Comparison of ENCODE assay signal across 8 cellular contexts in genomic region chr18:34661464-34662087, GRCh38. TPM values are rescaled to one million over a fixed set of nuclear protein-coding genes. Genes with fewer than 3 reads are reported as not detected.
DNase-seq lines count a peak whose midpoint lies in the region; ATAC-seq, FAIRE-seq and TF ChIP-seq lines count a peak whose summit lies in the region.

No MANE protein-coding gene starts in this region.

- TF ChIP-seq POLR2A in HepG2 (IDR thresholded peaks at IDR 0.05; ENCODE audit: insufficient read depth in 1 of 2, low read depth in 2 of 2, low read length in 2 of 2): no peak

- TF ChIP-seq EP300 in HepG2 (IDR thresholded peaks at IDR 0.05; ENCODE audit: low read depth in 2 of 2, low read length in 2 of 2) (no peak), HepG2 (CRISPR knock-in tag; IDR thresholded peaks at IDR 0.05; ENCODE audit: borderline replicate concordance) (no peak)

- no peaks in the 10 kb centered on the region for H3K27me3 Mint-ChIP-seq in chondrocyte (ENCODE audit: low read depth)

- H3K4me1 Mint-ChIP-seq in chondrocyte (ENCODE audit: low read depth): peaks cover 36% of the 10 kb centered on the region

- H3K4me2 ChIP-seq in HepG2 (ENCODE audit: low read depth, low read length): no peak overlapping the region

- no peak overlapping the region for H2AFZ ChIP-seq in HepG2 (ENCODE audit: low read length)

- H3K4me1 ChIP-seq in HepG2 (ENCODE audit: insufficient read depth, low read length): peaks cover 11% of the 10 kb centered on the region

- CTCF ChIA-PET in HepG2 (lab: Yijun Ruan, JAX; ENCODE audit: low intra/inter-chr PET ratio, low total read pairs): interaction anchor here (1.7 kb wide), 1 partner anchor 126 kb away, joined by 9 read pairs; no protein-coding TSS in a partner anchor

- H3K9me3 Mint-ChIP-seq in chondrocyte (ENCODE audit: low read depth): peaks cover 2% of the 10 kb centered on the region

- TF ChIP-seq CTCF in D721Med (IDR thresholded peaks at IDR 0.05; ENCODE audit: insufficient read depth, missing control alignments) (peak; percentile 66), chondrocyte (IDR thresholded peaks at IDR 0.05) (peak; percentile 98), HepG2 (CRISPR knock-in tag; IDR thresholded peaks at IDR 0.05) (peak; percentile 73)

- in situ Hi-C loops in HepG2 (cut with HindIII; ENCODE audit: extremely low pct_ligation_motif_present, low pct_unique_long_range_greater_than_20kb): loop anchor here (10.0 kb wide), 1 partner anchor 123 kb away; no protein-coding TSS in a partner anchor

- peak; percentile 84 for ATAC-seq in HG03378 (IDR thresholded peaks at IDR 0.05; ENCODE audit: unreplicated experiment)
- ATAC-seq in HepG2: peak; percentile 90
- ATAC-seq in GM19324 (IDR thresholded peaks at IDR 0.05; ENCODE audit: low FRiP score, unreplicated experiment): no peak

- DNase-seq in D721Med (ENCODE audit: insufficient read length, low spot score) (peak; percentile 25), GM19240 (ENCODE audit: insufficient read length, low spot score) (peak; percentile 23), NCI-H82 (lab: John Stamatoyannopoulos, UW) (peak; percentile 74), chondrocyte (ENCODE audit: low spot score) (no peak), HepG2 (ENCODE audit: low spot score) (peak; percentile 48), ecto neural progenitor cell (ENCODE audit: low spot score) (no peak)

- no peak overlapping the region for H3K4me3 Mint-ChIP-seq in chondrocyte (ENCODE audit: unreplicated experiment)

- H3K27ac ChIP-seq in HepG2 (ENCODE audit: extremely low read length, insufficient read depth, low read length): no peak overlapping the region

- POLR2A ChIA-PET in HepG2 (lab: Yijun Ruan, JAX): no interaction called here

- no peaks in the 10 kb centered on the region for H4K20me1 ChIP-seq in HepG2 (ENCODE audit: insufficient read depth, low read length)

- TF ChIP-seq RAD21 in HepG2 (CRISPR knock-in tag; IDR thresholded peaks at IDR 0.05): no peak; the same call in 1 of the 2 replicates

- WGBS in HepG2 (ENCODE audit: low lambda C conversion rate): 48% methylated on average over 4 of the region's 4 CpGs

- no peaks in the 10 kb centered on the region for H3K27me3 ChIP-seq in HepG2 (ENCODE audit: control insufficient read depth in 1 of 2, insufficient read depth in 2 of 2, low read length in 2 of 2)

- no peak overlapping the region for H3K4me3 ChIP-seq in HepG2 (replicated peaks in 1 of 3; ENCODE audit: insufficient read depth in 1 of 3, low read depth in 2 of 3, low read length in 3 of 3)

- FAIRE-seq in D721Med (lab: Jason Lieb, UNC) (peak; percentile 97), HepG2 (lab: Jason Lieb, UNC) (peak; percentile 58)

- intact Hi-C loops in HepG2 (cut with micrococcal nuclease; ENCODE audit: unreplicated experiment): loop anchor here (1.0 to 2.0 kb wide), 3 partner anchors 127 to 309 kb away; no protein-coding TSS in a partner anchor

- peak overlapping the region; percentile 8 for H3K27ac Mint-ChIP-seq in chondrocyte (ENCODE audit: unreplicated experiment)

- no peaks in the 10 kb centered on the region for H3K79me2 ChIP-seq in HepG2 (ENCODE audit: insufficient read depth, low read length)

- no peaks in the 10 kb centered on the region for H3K36me3 Mint-ChIP-seq in chondrocyte (ENCODE audit: low read depth)

- H3K36me3 ChIP-seq in HepG2 (replicated peaks in 1 of 2; ENCODE audit: control insufficient read depth in 1 of 2, insufficient read depth in 2 of 2, low read length in 2 of 2): no peaks in the 10 kb centered on the region

- BruUV-seq in HepG2 (replicated peaks; lab: Mats Ljungman, UMichigan): no TSS peak

- H3K9me3 ChIP-seq in HepG2 (ENCODE audit: low read length): no peaks in the 10 kb centered on the region

- no peak overlapping the region for H3K9ac ChIP-seq in HepG2 (ENCODE audit: insufficient read depth, low read depth, low read length)

TF ChIP-seq in HepG2, 621 proteins besides CTCF, POLR2A, EP300 and RAD21:
- TF ChIP-seq STAG1 (CRISPR knock-in tag; IDR thresholded peaks at IDR 0.05): peak; percentile 58
- TF ChIP-seq SMC3 (IDR thresholded peaks at IDR 0.05; ENCODE audit: low read length): peak; percentile 57; the same call in 1 of the 2 replicates
- TF ChIP-seq TBL1XR1 (IDR thresholded peaks at IDR 0.05; ENCODE audit: borderline replicate concordance, low read length, partially characterized antibody): no peak

RNA-seq across cellular contexts. Expression of gene DTNA, which starts 48.5 kb away (rescaled TPM):
- total RNA-seq in chondrocyte (3.7 to 5.8 TPM (median 3.7 TPM) in 3 replicates), HepG2 (2016; rRNA removed; fragmentation: Illumina TruSeq; extraction: Trizol) (8.5 and 12.1 TPM in 2 replicates)
- total RNA-seq in HepG2 (2016; cell fraction: cytosol; rRNA removed; fragmentation: Illumina TruSeq; extraction: Trizol; ENCODE audit: low read depth): 5.6 and 5.9 TPM in 2 replicates
- total RNA-seq in HepG2 (2016; cell fraction: insoluble cytoplasmic fraction; rRNA removed; fragmentation: Illumina TruSeq; extraction: Trizol): 7.7 and 11.2 TPM in 2 replicates
- 6.9 TPM in 2 replicates for total RNA-seq in HepG2 (2016; cell fraction: membrane; rRNA removed; fragmentation: Illumina TruSeq; extraction: Trizol)
- 16.8 and 19.4 TPM in 2 replicates for total RNA-seq in HepG2 (2016; cell fraction: nucleus; rRNA removed; fragmentation: Illumina TruSeq; extraction: Trizol)
- polyA plus RNA-seq in HepG2 (2011; rRNA removed): 29.0 and 32.7 TPM in 2 replicates
- 12.9 and 18.6 TPM in 2 replicates for polyA plus RNA-seq in HepG2 (2011; cell fraction: cytosol; rRNA removed)
- polyA plus RNA-seq in HepG2 (2011; cell fraction: nucleus; rRNA removed): 57.8 and 94.9 TPM in 2 replicates
- polyA plus RNA-seq in HepG2 (2012): 8.6 and 15.0 TPM in 2 replicates
- polyA plus RNA-seq in HepG2 (2016; cell fraction: cytosol; fragmentation: Illumina TruSeq; extraction: Trizol; ENCODE audit: low read depth): 2.9 and 4.0 TPM in 2 replicates
- polyA plus RNA-seq in HepG2 (2016; cell fraction: insoluble cytoplasmic fraction; fragmentation: Illumina TruSeq; extraction: Trizol; ENCODE audit: low read depth): 10.4 and 11.2 TPM in 2 replicates
- 5.0 and 5.4 TPM in 2 replicates for polyA plus RNA-seq in HepG2 (2016; cell fraction: membrane; fragmentation: Illumina TruSeq; extraction: Trizol; ENCODE audit: low read depth)
- polyA plus RNA-seq in HepG2 (2016; cell fraction: nucleus; fragmentation: Illumina TruSeq; extraction: Trizol; ENCODE audit: insufficient read depth, low read depth): 9.2 and 13.2 TPM in 2 replicates
- 11.9 and 58.5 TPM in 2 replicates for polyA minus RNA-seq in HepG2 (2011; rRNA and poly(A)+ RNA removed; ENCODE audit: low replicate concordance)
- polyA minus RNA-seq in HepG2 (2011; cell fraction: cytosol; rRNA and poly(A)+ RNA removed): 9.8 and 12.7 TPM in 2 replicates
- polyA minus RNA-seq in HepG2 (2011; cell fraction: nucleus; rRNA and poly(A)+ RNA removed): 102 and 146 TPM in 2 replicates

Comparison
In these comparisons a context has a peak if more than half of its experiments do, and no peak if none do; other contexts are left out.
1. DNase-seq: peak in D721Med (single experiment), GM19240 (single experiment), NCI-H82 (single experiment) and HepG2 (single experiment); none in chondrocyte (single experiment) and ecto neural progenitor cell (single experiment).
2. Peak in every context shown above with its lines, with median percentiles within 50 percentile points of each other: CTCF ChIP-seq.